Comparison of ENCODE assay signal across 37 cellular contexts in genomic region chr5:122253794-122254193, GRCh38. TPM values are rescaled to one million over a fixed set of nuclear protein-coding genes. Genes with fewer than 3 reads are reported as not detected.
"Had no signal": no experiment of that assay in that cellular context is flagged by ENCODE, and none has a peak within 500 bp of the region (broad histone marks: within the 10 kb centered on the region; RNA-seq: fewer than 3 reads in every experiment).

No MANE protein-coding gene starts in this region.

- H3K36me3 ChIP-seq: MG63 had no signal

- DNase-seq: Karpas-422, Kasumi-1, MG63, MM.1S, MV-4-11, NCI-H1048, NCI-H1092, NCI-H1092 treated with DMSO at 0.1 percent for 48 hours, NCI-H1105, NCI-H1105 treated with DMSO at 0.1 percent for 48 hours, NCI-H1417, NCI-H1417 treated with DMSO at 0.1 percent for 48 hours, NCI-H1436, NCI-H1436 treated with DMSO at 0.1 percent for 48 hours, NCI-H146, NCI-H1694, NCI-H1694 treated with DMSO at 0.1 percent for 48 hours, NCI-H187, NCI-H187 treated with DMSO at 0.1 percent for 48 hours, NCI-H1930, NCI-H2029, NCI-H2029 treated with DMSO at 0.1 percent for 48 hours, NCI-H2081, NCI-H2081 treated with DMSO at 0.1 percent for 48 hours, NCI-H2107, NCI-H2171, NCI-H2171 treated with DMSO at 0.1 percent for 48 hours, NCI-H2227 treated with DMSO at 0.1 percent for 48 hours, NCI-H226, NCI-H345, NCI-H446, NCI-H446 treated with DMSO at 0.1 percent for 48 hours, NCI-H510A, NCI-H510A treated with DMSO at 0.1 percent for 48 hours, NCI-H524, NCI-H524 treated with DMSO at 0.1 percent for 48 hours had no signal

- H3K4me3 ChIP-seq: MG63 had no signal

- H3K27me3 ChIP-seq: MG63 had no signal

RNA-seq across cellular contexts. Expression of gene SNCAIP, which starts 58.2 kb away (rescaled TPM):
- total RNA-seq: LHCN-M2 had no signal
